Comparison of ENCODE assay signal across 14 cellular contexts in genomic region chr7:107961399-107961798, GRCh38. TPM values are rescaled to one million over a fixed set of nuclear protein-coding genes. Genes with fewer than 3 reads are reported as not detected.
DNase-seq lines count a peak whose midpoint lies in the region; ATAC-seq and TF ChIP-seq lines count a peak whose summit lies in the region.
"Had no signal": no experiment of that assay in that cellular context is flagged by ENCODE, and none has a peak within 500 bp of the region (broad histone marks: within the 10 kb centered on the region; RNA-seq: fewer than 3 reads in every experiment).

No MANE protein-coding gene starts in this region.

- POLR2A ChIA-PET in WTC11 (lab: Charles Lee) = interaction anchor here (0.6 kb wide), 1 partner anchor 78 kb away, joined by 4 read pairs; no protein-coding TSS in a partner anchor

- no peaks in the 10 kb centered on the region for H3K9me3 ChIP-seq in heart right ventricle
- no peaks in the 10 kb centered on the region for H3K9me3 ChIP-seq in sigmoid colon

- H3K27me3 Mint-ChIP-seq in WTC11 (ENCODE audit: low read depth) = no peaks in the 10 kb centered on the region
- H3K27me3 Mint-ChIP-seq in activated T-helper 2 cell treated with anti-CD3 and anti-CD28 coated beads, Interferon-gamma antibody, Interleukin-2, Interleukin-4, amounts not matched to agents 10 μg/mL and 5 μg/mL and 100 μg/mL, durations not matched to agents 14 hours and 24 hours and 36 hours (ENCODE audit: low read depth) = peaks cover 16% of the 10 kb centered on the region
- H3K27me3 Mint-ChIP-seq: stimulated activated naive CD8-positive, alpha-beta T cell treated with anti-CD3 and anti-CD28 coated beads, Interleukin-15, Interleukin-2, amounts not matched to agents 100 ng/mL and 50 ng/mL, for 24 hours had no signal

- no peak for TF ChIP-seq EP300 in sigmoid colon (IDR thresholded peaks at IDR 0.05)

- H3K4me1 Mint-ChIP-seq in WTC11 = peaks cover 20% of the 10 kb centered on the region
- no peaks in the 10 kb centered on the region for H3K4me1 Mint-ChIP-seq in activated T-helper 2 cell treated with anti-CD3 and anti-CD28 coated beads, Interferon-gamma antibody, Interleukin-2, Interleukin-4, amounts not matched to agents 10 μg/mL and 5 μg/mL and 100 μg/mL, durations not matched to agents 14 hours and 24 hours and 36 hours (ENCODE audit: low read depth)
- H3K4me1 Mint-ChIP-seq: CD4-positive, CD25-positive, alpha-beta regulatory T cell had no signal

- ATAC-seq in WTC11 (no peak), heart right ventricle (peak; percentile 35 to 72 (median 55)), HG02798 (IDR thresholded peaks at IDR 0.05; ENCODE audit: poor library complexity, unreplicated experiment) (no peak), GM18519 (IDR thresholded peaks at IDR 0.05; ENCODE audit: low FRiP score, unreplicated experiment) (no peak)

- intact Hi-C loops in heart right ventricle (cut with DNase I) = no loop called here
- intact Hi-C loops in sigmoid colon (cut with DNase I) = no loop called here
- intact Hi-C loops in activated T-helper 2 cell treated with anti-CD3 and anti-CD28 coated beads, Interferon-gamma antibody, Interleukin-2, Interleukin-4, amounts not matched to agents 10 μg/mL and 5 μg/mL and 100 μg/mL, durations not matched to agents 14 hours and 24 hours and 36 hours (cut with micrococcal nuclease) = no loop called here

- H3K27ac ChIP-seq in heart right ventricle (peak overlapping the region in 7 of 10 donors; percentile 0 to 46 (median 22)), sigmoid colon (peak overlapping the region; percentile 8 to 77 (median 74))
- H3K27ac ChIP-seq: GM23248 had no signal

- H3K4me3 Mint-ChIP-seq in WTC11 = no peak overlapping the region
- H3K4me3 Mint-ChIP-seq in activated T-helper 2 cell treated with anti-CD3 and anti-CD28 coated beads, Interferon-gamma antibody, Interleukin-2, Interleukin-4, amounts not matched to agents 10 μg/mL and 5 μg/mL and 100 μg/mL, durations not matched to agents 14 hours and 24 hours and 36 hours (ENCODE audit: low read depth) = no peak overlapping the region
- H3K4me3 Mint-ChIP-seq: activated CD4-positive, alpha-beta memory T cell treated with anti-CD3 and anti-CD28 coated beads for 36 hours; CD4-positive, CD25-positive, alpha-beta regulatory T cell; stimulated activated naive CD8-positive, alpha-beta T cell treated with anti-CD3 and anti-CD28 coated beads, Interleukin-15, Interleukin-2, amounts not matched to agents 100 ng/mL and 50 ng/mL, for 24 hours had no signal

- TF ChIP-seq CTCF in WTC11 (IDR thresholded peaks at IDR 0.05) = no peak
- TF ChIP-seq CTCF in heart right ventricle (IDR thresholded peaks at IDR 0.05) = no peak
- TF ChIP-seq CTCF in sigmoid colon (IDR thresholded peaks at IDR 0.05) = no peak

- H3K4me3 ChIP-seq in heart right ventricle = no peak overlapping the region
- H3K4me3 ChIP-seq in sigmoid colon = no peak overlapping the region
- H3K4me3 ChIP-seq: GM23248 had no signal

- H3K36me3 Mint-ChIP-seq in WTC11 = peaks cover 68% of the 10 kb centered on the region
- H3K36me3 Mint-ChIP-seq in activated T-helper 2 cell treated with anti-CD3 and anti-CD28 coated beads, Interferon-gamma antibody, Interleukin-2, Interleukin-4, amounts not matched to agents 10 μg/mL and 5 μg/mL and 100 μg/mL, durations not matched to agents 14 hours and 24 hours and 36 hours (ENCODE audit: low read depth) = no peaks in the 10 kb centered on the region
- H3K36me3 Mint-ChIP-seq: activated CD4-positive, alpha-beta memory T cell treated with anti-CD3 and anti-CD28 coated beads for 36 hours; CD4-positive, CD25-positive, alpha-beta regulatory T cell had no signal

- H3K36me3 ChIP-seq in heart right ventricle (peaks cover 0 to 100% (median 42%) of the 10 kb centered on the region in 9 donors), sigmoid colon (peaks cover 29 to 87% (median 55%) of the 10 kb centered on the region in 4 donors)

- TF ChIP-seq POLR2A in sigmoid colon (IDR thresholded peaks at IDR 0.05) = no peak

- WGBS in heart right ventricle, 2 donors = 30 to 38% methylated on average over 9 of the region's 9 CpGs
- WGBS in sigmoid colon, 2 donors = 67 to 77% methylated on average over 9 of the region's 9 CpGs

- CTCF ChIA-PET in WTC11 (lab: Charles Lee) = interaction anchor here (0.9 kb wide), 1 partner anchor 40 kb away, joined by 3 read pairs; no protein-coding TSS in a partner anchor

- H3K27me3 ChIP-seq in heart right ventricle = no peaks in the 10 kb centered on the region
- no peaks in the 10 kb centered on the region for H3K27me3 ChIP-seq in sigmoid colon

- H3K9me3 Mint-ChIP-seq in WTC11 = no peaks in the 10 kb centered on the region
- no peaks in the 10 kb centered on the region for H3K9me3 Mint-ChIP-seq in activated T-helper 2 cell treated with anti-CD3 and anti-CD28 coated beads, Interferon-gamma antibody, Interleukin-2, Interleukin-4, amounts not matched to agents 10 μg/mL and 5 μg/mL and 100 μg/mL, durations not matched to agents 14 hours and 24 hours and 36 hours
- H3K9me3 Mint-ChIP-seq: activated CD4-positive, alpha-beta memory T cell treated with anti-CD3 and anti-CD28 coated beads for 36 hours; CD4-positive, CD25-positive, alpha-beta regulatory T cell; stimulated activated naive CD8-positive, alpha-beta T cell treated with anti-CD3 and anti-CD28 coated beads, Interleukin-15, Interleukin-2, amounts not matched to agents 100 ng/mL and 50 ng/mL, for 24 hours had no signal

- H3K4me1 ChIP-seq in heart right ventricle (peaks cover 0 to 47% (median 28%) of the 10 kb centered on the region in 9 donors), sigmoid colon (peaks cover 0 to 60% (median 41%) of the 10 kb centered on the region in 4 donors)

- DNase-seq in NCI-H2029 (lab: John Stamatoyannopoulos, UW) (peak; percentile 81), WTC11 (ENCODE audit: low spot score) (no peak), heart right ventricle (peak; percentile 57 to 65), sigmoid colon (peak; percentile 90), SKM-1 treated with dmso at 0.1 percent for 144 hours (lab: John Stamatoyannopoulos, UW; ENCODE audit: unreplicated experiment) (no peak)
- DNase-seq in activated T-helper 2 cell treated with anti-CD3 and anti-CD28 coated beads, Interferon-gamma antibody, Interleukin-2, Interleukin-4, amounts not matched to agents 10 μg/mL and 5 μg/mL and 100 μg/mL, durations not matched to agents 14 hours and 24 hours and 36 hours (ENCODE audit: low spot score) = no peak
- DNase-seq: activated CD4-positive, alpha-beta memory T cell treated with anti-CD3 and anti-CD28 coated beads for 36 hours; CD4-positive, CD25-positive, alpha-beta regulatory T cell; GM23248; NCI-H774; small intestine had no signal

- H3K27ac Mint-ChIP-seq in WTC11 = peak overlapping the region; percentile 33; the same call in 1 of the 2 replicates
- H3K27ac Mint-ChIP-seq in activated T-helper 2 cell treated with anti-CD3 and anti-CD28 coated beads, Interferon-gamma antibody, Interleukin-2, Interleukin-4, amounts not matched to agents 10 μg/mL and 5 μg/mL and 100 μg/mL, durations not matched to agents 14 hours and 24 hours and 36 hours = no peak overlapping the region
- H3K27ac Mint-ChIP-seq: activated CD4-positive, alpha-beta memory T cell treated with anti-CD3 and anti-CD28 coated beads for 36 hours; CD4-positive, CD25-positive, alpha-beta regulatory T cell; stimulated activated naive CD8-positive, alpha-beta T cell treated with anti-CD3 and anti-CD28 coated beads, Interleukin-15, Interleukin-2, amounts not matched to agents 100 ng/mL and 50 ng/mL, for 24 hours had no signal

TF ChIP-seq in WTC11, 78 proteins besides CTCF, POLR2A, EP300 and RAD21:
- TF ChIP-seq NR2C2 (CRISPR knock-in tag; IDR thresholded peaks at IDR 0.05) (no peak), CREB1 (CRISPR knock-in tag; IDR thresholded peaks at IDR 0.05) (no peak), JUN (CRISPR knock-in tag; IDR thresholded peaks at IDR 0.05) (no peak), FOXP4 (CRISPR knock-in tag; IDR thresholded peaks at IDR 0.05) (no peak), ETV6 (CRISPR knock-in tag; IDR thresholded peaks at IDR 0.05) (no peak), ZBTB21 (CRISPR knock-in tag; IDR thresholded peaks at IDR 0.05; ENCODE audit: borderline replicate concordance) (no peak), ZNF396 (CRISPR knock-in tag; IDR thresholded peaks at IDR 0.05; ENCODE audit: borderline replicate concordance) (no peak), ZNF423 (CRISPR knock-in tag; IDR thresholded peaks at IDR 0.05) (no peak), TEAD4 (CRISPR knock-in tag; IDR thresholded peaks at IDR 0.05) (no peak)
TF ChIP-seq in WTC11: peak in this region for 0.

RNA-seq across cellular contexts. Expression of gene LAMB1, which starts 41.6 kb away (rescaled TPM):
- total RNA-seq in WTC11 (2021) (77.8 to 101 TPM (median 78.4 TPM) in 3 replicates), heart right ventricle (10 to 100 TPM; 33.3 to 84.8 (median 52.7) TPM), sigmoid colon (100 to 1,000 TPM; 161 to 246 (median 185) TPM)
- polyA plus RNA-seq in heart right ventricle (100 to 1,000 TPM in 1 of 2 donors, 10 to 100 TPM in 1; 84.0 to 145 TPM), sigmoid colon (100 to 1,000 TPM in 1 of 3 donors, 10 to 100 TPM in 2; 16.9 to 103 (median 22.8) TPM)
- total RNA-seq in activated T-helper 2 cell treated with anti-CD3 and anti-CD28 coated beads, Interferon-gamma antibody, Interleukin-2, Interleukin-4, amounts not matched to agents 10 μg/mL and 5 μg/mL and 100 μg/mL, durations not matched to agents 14 hours and 24 hours and 36 hours = 0.34 and 0.41 TPM in 2 replicates
- total RNA-seq: activated CD4-positive, alpha-beta memory T cell treated with anti-CD3 and anti-CD28 coated beads for 36 hours had no signal

Comparison
In these comparisons a context has a peak if more than half of its experiments do, and no peak if none do; other contexts are left out.
1. DNase-seq: peak in NCI-H2029 (single experiment), heart right ventricle (2 of 2) and sigmoid colon (single experiment); none in WTC11 (single experiment), activated T-helper 2 cell treated with anti-CD3 and anti-CD28 coated beads, Interferon-gamma antibody, Interleukin-2, Interleukin-4, amounts not matched to agents 10 μg/mL and 5 μg/mL and 100 μg/mL, durations not matched to agents 14 hours and 24 hours and 36 hours (single experiment) and SKM-1 treated with dmso at 0.1 percent for 144 hours (single experiment).
2. ATAC-seq: peak in heart right ventricle (8 of 8); none in WTC11 (single experiment), HG02798 (single experiment) and GM18519 (single experiment).
3. RNA of gene LAMB1, which starts 41.6 kb away (total RNA-seq): 161 to 246 TPM in sigmoid colon, 77.8 to 101 TPM in WTC11 and 33.3 to 84.8 TPM in heart right ventricle; 0.34 to 0.41 TPM in activated T-helper 2 cell treated with anti-CD3 and anti-CD28 coated beads, Interferon-gamma antibody, Interleukin-2, Interleukin-4, amounts not matched to agents 10 μg/mL and 5 μg/mL and 100 μg/mL, durations not matched to agents 14 hours and 24 hours and 36 hours; every median in the first group is over 10 times any median in the second.